17 cellular contexts compared by ENCODE assay signal in the genomic region with DNA sequence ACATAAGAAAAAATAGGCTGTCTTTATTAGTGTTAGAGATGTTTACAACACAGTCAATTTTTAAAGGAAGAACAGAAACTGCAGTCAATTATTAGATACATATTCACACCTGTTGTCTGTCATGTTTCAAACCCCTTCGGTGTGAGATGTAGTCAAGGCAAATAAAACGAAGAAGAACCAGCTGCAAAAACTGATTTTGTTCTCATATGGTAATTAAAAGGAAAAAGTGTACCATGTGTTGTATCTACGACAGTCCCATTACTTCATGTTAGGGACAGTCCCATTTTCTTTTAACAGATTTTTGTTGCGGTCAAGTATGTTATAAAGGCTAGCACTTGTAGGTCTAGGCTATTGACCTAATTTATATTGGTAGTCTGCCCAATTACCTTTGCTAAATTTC.
DNase-seq lines count a peak whose midpoint lies in the region; ATAC-seq, FAIRE-seq and TF ChIP-seq lines count a peak whose summit lies in the region.
"Had no signal": no experiment of that assay in that cellular context is flagged by ENCODE, and none has a peak within 500 bp of the region (broad histone marks: within the 10 kb centered on the region; RNA-seq: fewer than 3 reads in every experiment).

No MANE protein-coding gene starts in this region.

- POLR2A ChIA-PET in activated CD4-positive, alpha-beta T cell treated with anti-CD3 and anti-CD28 coated beads for 36 hours (lab: Charles Lee): no interaction called here

- no peak overlapping the region for H3K4me3 Mint-ChIP-seq in activated CD4-positive, alpha-beta T cell treated with anti-CD3 and anti-CD28 coated beads for 36 hours
- H3K4me3 Mint-ChIP-seq: activated T-cell treated with anti-CD3 and anti-CD28 coated beads, Interleukin-2, amount 50 U/mL, for 24 hours; H9; T-helper 17 cell had no signal

- no peaks in the 10 kb centered on the region for H3K27me3 Mint-ChIP-seq in activated CD4-positive, alpha-beta T cell treated with anti-CD3 and anti-CD28 coated beads for 36 hours
- H3K27me3 Mint-ChIP-seq: activated T-cell treated with anti-CD3 and anti-CD28 coated beads, Interleukin-2, amount 50 U/mL, for 24 hours; T-helper 17 cell had no signal

- H3K27ac Mint-ChIP-seq in activated CD4-positive, alpha-beta T cell treated with anti-CD3 and anti-CD28 coated beads for 36 hours: no peak overlapping the region
- H3K27ac Mint-ChIP-seq: activated T-cell treated with anti-CD3 and anti-CD28 coated beads, Interleukin-2, amount 50 U/mL, for 24 hours; H9; T-helper 17 cell had no signal

- intact Hi-C loops in activated CD4-positive, alpha-beta T cell treated with anti-CD3 and anti-CD28 coated beads for 36 hours (cut with DNase I, micrococcal nuclease): no loop called here

- no peak for TF ChIP-seq POLR2A in GM12892 (IDR thresholded peaks at IDR 0.05; ENCODE audit: low read depth, low read length)

- peaks cover 6% of the 10 kb centered on the region for H3K4me1 Mint-ChIP-seq in activated CD4-positive, alpha-beta T cell treated with anti-CD3 and anti-CD28 coated beads for 36 hours

- FAIRE-seq in GM12892 (lab: Jason Lieb, UNC): no peak
- FAIRE-seq: endometrium, K562 had no signal

- ATAC-seq in GM21825 (IDR thresholded peaks at IDR 0.05; ENCODE audit: unreplicated experiment): peak; percentile 86
- peak; percentile 80 for ATAC-seq in HG03196 (IDR thresholded peaks at IDR 0.05; ENCODE audit: unreplicated experiment)
- no peak for ATAC-seq in activated CD4-positive, alpha-beta T cell treated with anti-CD3 and anti-CD28 coated beads for 36 hours
- ATAC-seq: K562, T-helper 17 cell had no signal

- DNase-seq in NCI-H146 (lab: John Stamatoyannopoulos, UW) (peak; percentile 2), NCI-H146 treated with DMSO at 0.1 percent for 48 hours (lab: John Stamatoyannopoulos, UW; ENCODE audit: unreplicated experiment) (no peak), NCI-H2081 (lab: John Stamatoyannopoulos, UW) (no peak), GM12892 (ENCODE audit: insufficient read length) (no peak), midbrain (lab: John Stamatoyannopoulos, UW) (no peak)
- no peak for DNase-seq in activated CD4-positive, alpha-beta T cell treated with anti-CD3 and anti-CD28 coated beads for 36 hours
- DNase-seq: activated CD4-positive, alpha-beta T cell treated with anti-CD3 and anti-CD28 coated beads for 48 hours; activated T-cell treated with anti-CD3 and anti-CD28 coated beads, Interleukin-2, amount 50 U/mL, for 24 hours; central memory CD4-positive, alpha-beta T cell; foreskin melanocyte; H9; mesendoderm; T-helper 17 cell had no signal

- H3K36me3 Mint-ChIP-seq in activated CD4-positive, alpha-beta T cell treated with anti-CD3 and anti-CD28 coated beads for 36 hours (ENCODE audit: low read depth): peaks cover 7% of the 10 kb centered on the region

- CTCF ChIA-PET in activated CD4-positive, alpha-beta T cell treated with anti-CD3 and anti-CD28 coated beads for 36 hours (lab: Charles Lee): no interaction called here

- H3K9me3 Mint-ChIP-seq in activated CD4-positive, alpha-beta T cell treated with anti-CD3 and anti-CD28 coated beads for 36 hours (ENCODE audit: low read depth): peaks cover 4% of the 10 kb centered on the region
- H3K9me3 Mint-ChIP-seq: H9 had no signal
